24 cellular contexts compared by ENCODE assay signal in the genomic region with DNA sequence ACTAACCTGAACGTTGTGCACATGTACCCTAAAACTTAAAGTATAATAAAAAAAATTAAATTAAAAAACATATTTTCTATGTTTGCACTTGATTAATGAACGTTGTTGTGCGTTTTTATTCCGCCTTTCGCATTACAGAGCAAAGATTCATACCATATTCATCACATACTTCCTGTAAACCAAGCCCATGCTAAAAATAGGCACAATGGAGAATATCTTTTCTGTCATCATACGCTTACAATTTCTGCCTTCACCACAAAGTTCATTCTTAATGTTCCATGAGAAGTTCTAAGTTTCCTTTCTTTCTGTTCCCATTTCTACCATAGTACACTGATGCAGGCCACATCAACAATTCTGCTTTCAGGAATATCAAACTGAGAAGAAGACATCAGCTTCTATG.
DNase-seq lines count a peak whose midpoint lies in the region; ATAC-seq, FAIRE-seq and TF ChIP-seq lines count a peak whose summit lies in the region.
"Had no signal": no experiment of that assay in that cellular context is flagged by ENCODE, and none has a peak within 500 bp of the region (broad histone marks: within the 10 kb centered on the region; RNA-seq: fewer than 3 reads in every experiment).

No MANE protein-coding gene starts in this region.

- FAIRE-seq in astrocyte (lab: Jason Lieb, UNC): no peak
- FAIRE-seq: A204.1, GM12878 had no signal

- WGBS in mammary epithelial cell (ENCODE audit: low coverage, missing lambda C conversion rate): 54% methylated on average over 5 of the region's 6 CpGs

- H3K79me2 ChIP-seq in mammary epithelial cell (ENCODE audit: insufficient read depth, low read length) (no peaks in the 10 kb centered on the region), astrocyte (ENCODE audit: insufficient read depth, low read length) (no peaks in the 10 kb centered on the region)

- no peaks in the 10 kb centered on the region for H3K4me1 Mint-ChIP-seq in astrocyte (ENCODE audit: low read depth, unreplicated experiment)
- H3K4me1 Mint-ChIP-seq: CD4-positive, alpha-beta memory T cell; T-cell had no signal

- no peaks in the 10 kb centered on the region for H4K20me1 ChIP-seq in mammary epithelial cell (ENCODE audit: insufficient read depth, low read length)
- H4K20me1 ChIP-seq in astrocyte (ENCODE audit: insufficient read depth, low read length): no peaks in the 10 kb centered on the region

- no peaks in the 10 kb centered on the region for H3K36me3 Mint-ChIP-seq in astrocyte (ENCODE audit: low read depth, unreplicated experiment)
- H3K36me3 Mint-ChIP-seq: CD4-positive, alpha-beta memory T cell; T-cell had no signal

- H3K9me3 ChIP-seq in mammary epithelial cell (replicated peaks; ENCODE audit: insufficient read depth, low read length) (no peaks in the 10 kb centered on the region), breast epithelium (no peaks in the 10 kb centered on the region), astrocyte (ENCODE audit: insufficient read depth, low read depth, low read length) (no peaks in the 10 kb centered on the region), A673 (ENCODE audit: low read depth, low read length, poor library complexity, severe bottlenecking) (no peaks in the 10 kb centered on the region)

- H3K9ac ChIP-seq in mammary epithelial cell (ENCODE audit: insufficient read depth, low read length) (no peak overlapping the region), astrocyte (ENCODE audit: low read length) (no peak overlapping the region)

- H3K27ac ChIP-seq in mammary epithelial cell (ENCODE audit: insufficient read depth, low read depth, low read length) (no peak overlapping the region), breast epithelium (no peak overlapping the region), astrocyte (ENCODE audit: low read depth, low read length) (peak overlapping the region; percentile 28), A673 (ENCODE audit: low read depth, low read length, poor library complexity, severe bottlenecking) (no peak overlapping the region)
- H3K27ac ChIP-seq: HL-60 had no signal

- H3K27me3 Mint-ChIP-seq in astrocyte (ENCODE audit: low read depth, unreplicated experiment): no peaks in the 10 kb centered on the region
- H3K27me3 Mint-ChIP-seq: CD4-positive, alpha-beta memory T cell; T-cell had no signal

- BruUV-seq in mammary epithelial cell (replicated peaks; lab: Mats Ljungman, UMichigan) (no TSS peak), A673 (replicated peaks; lab: Mats Ljungman, UMichigan) (no TSS peak)

- H3K4me2 ChIP-seq in mammary epithelial cell (ENCODE audit: insufficient read depth, low read depth, low read length): no peak overlapping the region
- peak overlapping the region; percentile 21 for H3K4me2 ChIP-seq in astrocyte (ENCODE audit: low read length)

- TF ChIP-seq CTCF in mammary epithelial cell (conservative IDR thresholded peaks at IDR 0.05 in 1 of 2, IDR thresholded peaks at IDR 0.05 in 1 of 2; ENCODE audit: extremely low read depth in 1 of 2, insufficient read depth in 1 of 2, low read depth in 1 of 2, low read length in 2 of 2) (no peak), breast epithelium (IDR thresholded peaks at IDR 0.05) (no peak), astrocyte (IDR thresholded peaks at IDR 0.05; ENCODE audit: insufficient read depth, low read depth, low read length) (no peak), A673 (conservative IDR thresholded peaks at IDR 0.05; ENCODE audit: low read depth, low read length) (no peak)

- dilution Hi-C loops in mammary epithelial cell (cut with HindIII; ENCODE audit: low sequenced_read_pairs): no loop called here

- ATAC-seq in HG02885 (IDR thresholded peaks at IDR 0.05; ENCODE audit: poor library complexity, unreplicated experiment): no peak
- ATAC-seq: GM12878, T-cell had no signal

- in situ Hi-C loops in mammary epithelial cell (cut with MboI; ENCODE audit: low sequenced_read_pairs in 2 of 2): no loop called here

- H2AFZ ChIP-seq in mammary epithelial cell (ENCODE audit: low read depth, low read length) (peak overlapping the region; percentile 3), astrocyte (ENCODE audit: low read depth, low read length) (no peak overlapping the region)

- CTCF ChIA-PET in mammary epithelial cell (lab: Charles Lee; ENCODE audit: low non-redundant PET) (no interaction called here), A673 (lab: Charles Lee) (no interaction called here)

- no peak overlapping the region for H3K27ac Mint-ChIP-seq in astrocyte (ENCODE audit: unreplicated experiment)
- H3K27ac Mint-ChIP-seq: CD4-positive, alpha-beta memory T cell; T-cell had no signal

- H3K4me3 Mint-ChIP-seq in astrocyte (ENCODE audit: unreplicated experiment): no peak overlapping the region
- H3K4me3 Mint-ChIP-seq: CD4-positive, alpha-beta memory T cell; T-cell had no signal

- intact Hi-C loops in mammary epithelial cell (cut with micrococcal nuclease) (no loop called here), breast epithelium (cut with DNase I; ENCODE audit: low total_unique reads) (no loop called here), A673 (cut with micrococcal nuclease; ENCODE audit: unreplicated experiment) (no loop called here)

- H3K4me1 ChIP-seq in mammary epithelial cell (ENCODE audit: insufficient read depth, low read length) (peaks cover 3% of the 10 kb centered on the region), breast epithelium (no peaks in the 10 kb centered on the region), astrocyte (ENCODE audit: insufficient read depth, low read length) (no peaks in the 10 kb centered on the region), A673 (ENCODE audit: insufficient read depth, low read length, poor library complexity, severe bottlenecking) (no peaks in the 10 kb centered on the region)

- DNase-seq in mammary epithelial cell (no peak), breast epithelium (ENCODE audit: low spot score in 2 of 2) (no peak), MV-4-11 (lab: John Stamatoyannopoulos, UW) (peak; percentile 47), astrocyte (ENCODE audit: low read depth) (peak; percentile 16), A673 (ENCODE audit: low spot score) (no peak)
- DNase-seq in stimulated activated CD4-positive, alpha-beta T cell treated with anti-CD3 and anti-CD28 coated beads, Interleukin-4, amount 100 ng/mL, for 1 hour: no peak
- DNase-seq: C1 segment of cervical spinal cord; CD4-positive, alpha-beta memory T cell; COR-L47; DMS53; GOT3; HCEC 1CT; Karpas-422; NCI-H1048; NCI-H1417; NCI-H1694; NCI-H2029 treated with DMSO at 0.1 percent for 48 hours; NCI-H2227 treated with DMSO at 0.1 percent for 48 hours; NCI-H69; T-cell had no signal

- H3K36me3 ChIP-seq in mammary epithelial cell (ENCODE audit: insufficient read depth, low read length): no peaks in the 10 kb centered on the region
- no peaks in the 10 kb centered on the region for H3K36me3 ChIP-seq in breast epithelium
- H3K36me3 ChIP-seq in astrocyte (ENCODE audit: insufficient read depth, low read length): no peaks in the 10 kb centered on the region
- no peaks in the 10 kb centered on the region for H3K36me3 ChIP-seq in A673 (ENCODE audit: insufficient read depth, low read length, poor library complexity, severe bottlenecking)

- H3K4me3 ChIP-seq in mammary epithelial cell (replicated peaks in 1 of 3; ENCODE audit: insufficient read depth in 1 of 3, low read depth in 2 of 3, low read length in 3 of 3) (no peak overlapping the region), breast epithelium (no peak overlapping the region), astrocyte (ENCODE audit: insufficient read depth, low read depth, low read length) (no peak overlapping the region), A673 (ENCODE audit: low read depth, low read length, poor library complexity, severe bottlenecking) (no peak overlapping the region)
- H3K4me3 ChIP-seq: GM12878 had no signal

- no peaks in the 10 kb centered on the region for H3K9me3 Mint-ChIP-seq in astrocyte (ENCODE audit: unreplicated experiment)

- POLR2A ChIA-PET in A673 (lab: Charles Lee; ENCODE audit: low non-redundant PET): no interaction called here

- H3K27me3 ChIP-seq in mammary epithelial cell (ENCODE audit: insufficient read depth, low read length) (no peaks in the 10 kb centered on the region), breast epithelium (no peaks in the 10 kb centered on the region), astrocyte (ENCODE audit: insufficient read depth, low read length) (no peaks in the 10 kb centered on the region), A673 (replicated peaks; ENCODE audit: insufficient read depth, low read depth, low read length, poor library complexity) (no peaks in the 10 kb centered on the region)

- TF ChIP-seq POLR2A in breast epithelium (IDR thresholded peaks at IDR 0.05): no peak

Comparison
In these comparisons a context has a peak if more than half of its experiments do, and no peak if none do; other contexts are left out.
1. DNase-seq: peak in MV-4-11 (single experiment) and astrocyte (single experiment); none in mammary epithelial cell (single experiment), breast epithelium (0 of 2), stimulated activated CD4-positive, alpha-beta T cell treated with anti-CD3 and anti-CD28 coated beads, Interleukin-4, amount 100 ng/mL, for 1 hour (single experiment) and A673 (single experiment).